17 cellular contexts compared by ENCODE assay signal in the genomic region with DNA sequence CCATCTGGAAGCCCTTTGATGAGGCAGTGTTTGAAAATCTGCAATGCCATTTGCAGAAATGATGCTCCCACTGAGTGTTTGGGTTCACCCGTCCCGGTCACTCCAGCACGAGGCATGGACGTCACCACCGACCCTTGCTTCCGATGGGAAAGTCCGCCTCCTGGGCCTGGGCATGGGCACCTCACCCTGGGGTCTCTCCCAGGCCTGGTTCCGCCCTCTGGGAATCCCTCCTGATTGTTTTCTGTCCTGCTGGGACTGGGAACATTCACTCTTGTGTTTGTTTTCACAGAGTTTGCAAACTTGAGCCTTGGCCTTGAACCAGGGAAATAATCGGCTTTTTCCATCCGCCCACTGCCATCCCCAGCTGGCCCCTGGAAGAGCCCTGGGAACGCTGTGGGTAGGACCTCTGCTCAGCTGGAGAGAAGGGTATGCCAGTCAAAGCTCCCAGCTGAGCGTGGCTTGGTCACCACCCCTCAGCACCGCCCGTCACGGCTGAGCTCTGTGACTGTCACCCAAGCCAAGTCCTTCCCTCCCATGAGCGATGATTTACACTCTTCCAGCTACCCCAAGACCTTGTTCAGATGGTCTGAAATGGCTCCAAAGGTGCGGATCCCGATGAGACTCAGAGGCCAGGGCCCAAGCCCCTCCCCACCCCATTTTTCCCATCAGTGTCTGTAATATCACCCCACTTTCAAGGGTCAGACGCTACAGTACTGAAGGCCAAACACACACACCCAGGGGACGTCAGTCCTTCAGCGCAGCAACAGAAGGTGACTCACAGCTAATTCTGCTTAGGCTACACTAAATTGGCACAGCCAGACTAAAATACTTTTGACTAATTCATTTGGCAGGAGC. TPM values are rescaled to one million over a fixed set of nuclear protein-coding genes. Genes with fewer than 3 reads are reported as not detected.
A peak's percentile ranks its signal among the peaks of the same experiment; 100 is the strongest.
DNase-seq lines count a peak whose midpoint lies in the region; ATAC-seq, FAIRE-seq and TF ChIP-seq lines count a peak whose summit lies in the region.
"Had no signal": no experiment of that assay in that cellular context is flagged by ENCODE, and none has a peak within 500 bp of the region (broad histone marks: within the 10 kb centered on the region; RNA-seq: fewer than 3 reads in every experiment).

No MANE protein-coding gene starts in this region.

- no peak overlapping the region for H2AFZ ChIP-seq in mesenchymal stem cell (ENCODE audit: low read depth, low read length)

- H3K4me3 ChIP-seq in esophagus muscularis mucosa (no peak overlapping the region), mesenchymal stem cell (ENCODE audit: insufficient read depth in 1 of 2, low read depth in 1 of 2, low read length in 2 of 2) (peak overlapping the region in 1 of 2 experiments; percentile 46), testis (no peak overlapping the region)
- H3K4me3 ChIP-seq: SJCRH30 had no signal

- no peak overlapping the region for H3K4me2 ChIP-seq in mesenchymal stem cell (ENCODE audit: low read length, poor library complexity, severe bottlenecking)

- peak overlapping the region; percentile 68 for H3K27ac ChIP-seq in RWPE1
- H3K27ac ChIP-seq in esophagus muscularis mucosa (replicated peaks in 1 of 4), result peak overlapping the region in 3 of 4 donors; percentile 40 to 63 (median 56)
- no peak overlapping the region for H3K27ac ChIP-seq in mesenchymal stem cell (ENCODE audit: low read length, poor library complexity, severe bottlenecking)
- peak overlapping the region; percentile 55 to 61 for H3K27ac ChIP-seq in testis
- H3K27ac ChIP-seq: neutrophil, SJCRH30 had no signal

- no peak overlapping the region for H2AK5ac ChIP-seq in mesenchymal stem cell (ENCODE audit: low read length, severe bottlenecking)

- no peak overlapping the region for H4K8ac ChIP-seq in mesenchymal stem cell (ENCODE audit: low read length)

- no peak overlapping the region for H3K4ac ChIP-seq in mesenchymal stem cell (ENCODE audit: low read depth in 1 of 2, low read length in 2 of 2)

- intact Hi-C loops in esophagus muscularis mucosa (cut with DNase I), result no loop called here
- intact Hi-C loops in testis (cut with DNase I; ENCODE audit: low total_unique reads), result no loop called here

- no peaks in the 10 kb centered on the region for H3K79me1 ChIP-seq in mesenchymal stem cell (replicated peaks; ENCODE audit: low read length, poor library complexity, severe bottlenecking)

- ATAC-seq in GM21528 (IDR thresholded peaks at IDR 0.05; ENCODE audit: low FRiP score, unreplicated experiment), result no peak

- no peak for TF ChIP-seq EP300 in esophagus muscularis mucosa (IDR thresholded peaks at IDR 0.05)

- POLR2A ChIA-PET in RWPE1 (lab: Yijun Ruan, JAX; ENCODE audit: low non-redundant PET), result no interaction called here

- H3K27me3 ChIP-seq in esophagus muscularis mucosa, result peaks cover 0 to 15% (median 0%) of the 10 kb centered on the region in 4 donors
- H3K27me3 ChIP-seq in mesenchymal stem cell (ENCODE audit: control insufficient read depth in 1 of 2, insufficient read depth in 1 of 2, low read length in 2 of 2), result peaks cover 0 to 5% of the 10 kb centered on the region in 2 experiments
- no peaks in the 10 kb centered on the region for H3K27me3 ChIP-seq in testis
- H3K27me3 ChIP-seq: neutrophil, SJCRH30 had no signal

- no peak overlapping the region for H2BK5ac ChIP-seq in mesenchymal stem cell (ENCODE audit: low read depth, low read length, poor library complexity, severe bottlenecking)

- H3K23ac ChIP-seq in mesenchymal stem cell (ENCODE audit: low read length in 2 of 2), result no peak overlapping the region

- H3K36me3 ChIP-seq in esophagus muscularis mucosa (no peaks in the 10 kb centered on the region), mesenchymal stem cell (ENCODE audit: control insufficient read depth in 1 of 2, insufficient read depth in 2 of 2, low read depth in 1 of 2, low read length in 2 of 2) (no peaks in the 10 kb centered on the region), testis (ENCODE audit: low read depth, missing control alignments) (no peaks in the 10 kb centered on the region)
- H3K36me3 ChIP-seq: neutrophil, SJCRH30 had no signal

- peak overlapping the region; percentile 66 for H3K9ac ChIP-seq in mesenchymal stem cell (ENCODE audit: low read length)

- peaks cover 0 to 15% (median 2%) of the 10 kb centered on the region in 4 donors for H3K4me1 ChIP-seq in esophagus muscularis mucosa
- no peaks in the 10 kb centered on the region for H3K4me1 ChIP-seq in mesenchymal stem cell (ENCODE audit: control insufficient read depth, insufficient read depth, low read depth, low read length)
- H3K4me1 ChIP-seq in testis, result peaks cover 12% of the 10 kb centered on the region
- H3K4me1 ChIP-seq: SJCRH30 had no signal

- H2BK120ac ChIP-seq in mesenchymal stem cell (ENCODE audit: low read depth, low read length), result no peak overlapping the region

- TF ChIP-seq POLR2A in esophagus muscularis mucosa (IDR thresholded peaks at IDR 0.05; ENCODE audit: low read depth) (no peak), testis (IDR thresholded peaks at IDR 0.05) (no peak)

- DNase-seq in RWPE1 (ENCODE audit: low spot score) (no peak), esophagus muscularis mucosa (ENCODE audit: extremely low spot score) (no peak), mesenchymal stem cell (no peak), testis (peak; percentile 37), urothelium cell line (ENCODE audit: low spot score) (no peak), kidney glomerular epithelial cell (lab: John Stamatoyannopoulos, UW) (no peak), HTR-8/SVneo (ENCODE audit: insufficient read length, low spot score) (no peak)
- DNase-seq: activated naive CD4-positive, alpha-beta T cell treated with Interleukin-2 at 50 U/mL for 16 hours; AML-193; cortex of kidney; DMS53; KG1; NCI-H1694 treated with DMSO at 0.1 percent for 48 hours; SJCRH30 had no signal

- WGBS in esophagus muscularis mucosa, result 66% methylated on average over 20 of the region's 21 CpGs
- 76% methylated on average over 21 of the region's 21 CpGs for WGBS in mesenchymal stem cell
- 37 to 44% methylated on average over 19 to 21 of the region's 21 CpGs for WGBS in testis, 2 donors

- no peak overlapping the region for H3K14ac ChIP-seq in mesenchymal stem cell (ENCODE audit: low read length in 2 of 2)

- no peak overlapping the region for H4K91ac ChIP-seq in mesenchymal stem cell (ENCODE audit: low read length)

- FAIRE-seq in urothelium cell line (lab: Jason Lieb, UNC) (no peak), HTR-8/SVneo (lab: Jason Lieb, UNC) (no peak)

- no peak overlapping the region for H2BK15ac ChIP-seq in mesenchymal stem cell (ENCODE audit: low read depth, poor library complexity, severe bottlenecking)

- TF ChIP-seq CTCF in RWPE1 (conservative IDR thresholded peaks at IDR 0.05; ENCODE audit: low read depth) (no peak), esophagus muscularis mucosa (IDR thresholded peaks at IDR 0.05) (no peak), testis (IDR thresholded peaks at IDR 0.05) (no peak)

- no peak overlapping the region for H2BK12ac ChIP-seq in mesenchymal stem cell (ENCODE audit: low read length in 2 of 2)

- peaks cover 0 to 12% (median 2%) of the 10 kb centered on the region in 4 donors for H3K9me3 ChIP-seq in esophagus muscularis mucosa
- H3K9me3 ChIP-seq in mesenchymal stem cell (ENCODE audit: control insufficient read depth, low read length), result no peaks in the 10 kb centered on the region
- no peaks in the 10 kb centered on the region for H3K9me3 ChIP-seq in testis
- H3K9me3 ChIP-seq: neutrophil, SJCRH30 had no signal

- no peak overlapping the region for H3K18ac ChIP-seq in mesenchymal stem cell (ENCODE audit: low read depth in 1 of 2, low read length in 2 of 2)

- CTCF ChIA-PET in RWPE1 (lab: Yijun Ruan, JAX), result no interaction called here

RNA-seq across cellular contexts. Expression of gene FZD10, which starts 34.1 kb away (rescaled TPM):
- total RNA-seq in esophagus muscularis mucosa (1 to 10 TPM in 2 of 4 donors, under 1 TPM in 2; 0.42 to 1.5 (median 1.0) TPM), testis (under 1 TPM; 0.62 to 0.79 TPM)
- 0.15 TPM for polyA plus RNA-seq in mesenchymal stem cell (2013, experiment 1 of 2)
- polyA plus RNA-seq in mesenchymal stem cell (2013, experiment 2 of 2), result 0.11 TPM
- 0.90 TPM for polyA plus RNA-seq in testis (ENCODE audit: insufficient read depth, low read depth, low replicate concordance)
- total RNA-seq: activated CD8-positive, alpha-beta memory T cell treated with anti-CD3 and anti-CD28 coated beads for 36 hours; SJCRH30 had no signal
